ENCODE assay signal across 1 cellular context in the genomic region with DNA sequence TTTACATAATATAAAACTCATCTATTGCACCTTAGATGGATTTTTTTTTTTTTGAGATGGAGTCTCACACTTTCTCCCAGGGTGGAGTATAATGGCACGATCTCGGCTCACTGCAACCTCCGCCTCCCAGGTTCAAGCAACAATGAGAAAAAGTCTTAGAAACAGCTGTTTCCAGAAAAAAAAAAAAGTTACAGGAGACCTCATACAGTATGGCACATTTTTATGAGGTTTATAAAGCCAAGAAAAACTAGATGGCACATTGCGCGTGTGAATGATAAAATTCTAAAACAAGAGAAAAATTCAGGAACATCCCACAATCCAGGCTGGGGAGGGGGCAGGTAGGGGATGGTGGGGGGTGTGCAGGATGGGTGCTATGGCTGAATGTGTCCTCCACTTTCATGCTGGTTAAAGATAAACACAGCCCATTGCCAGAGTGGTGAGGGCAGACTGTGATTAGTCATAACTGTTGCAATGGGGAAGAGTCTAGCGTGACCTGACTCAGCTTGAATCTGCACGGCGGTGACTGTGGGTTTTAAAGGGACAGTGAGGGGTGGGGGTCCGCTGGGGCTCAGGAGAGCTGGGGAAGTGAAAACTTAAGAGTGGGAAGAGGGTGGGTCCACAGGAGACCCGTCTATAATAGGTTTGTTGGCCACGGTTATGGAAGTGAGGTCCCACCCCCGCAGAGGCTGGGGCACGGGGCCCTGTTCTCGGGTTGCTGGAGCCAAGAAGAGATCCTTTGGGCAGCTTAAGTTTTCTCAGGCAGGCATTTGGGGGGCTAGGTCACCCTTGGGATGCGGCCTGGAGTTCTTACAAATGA.
TF ChIP-seq lines count a peak whose summit lies in the region.

No MANE protein-coding gene starts in this region.

TF ChIP-seq in K562, 482 proteins besides CTCF, POLR2A, EP300 and RAD21 (continued from another document and continues in another):
- TF ChIP-seq FOXO4 (CRISPR knock-in tag; IDR thresholded peaks at IDR 0.05) (no peak), CBX1 (IDR thresholded peaks at IDR 0.05; ENCODE audit: low read depth) (no peak), CREB3 (tag; conservative IDR thresholded peaks at IDR 0.05; ENCODE audit: low read depth) (no peak), CBX3 (IDR thresholded peaks at IDR 0.05; ENCODE audit: borderline replicate concordance in 1 of 2, low read length in 2 of 2) (no peak), MAFF (IDR thresholded peaks at IDR 0.05; ENCODE audit: low read length) (peak; percentile 81), MAFK (IDR thresholded peaks at IDR 0.05; ENCODE audit: low read length) (peak; percentile 84), ZNF407 (IDR thresholded peaks at IDR 0.05; ENCODE audit: low read depth) (no peak), ILK (tag; IDR thresholded peaks at IDR 0.05; ENCODE audit: borderline replicate concordance, low read depth) (no peak), SREBF2 (CRISPR knock-in tag; IDR thresholded peaks at IDR 0.05) (no peak), PREB (CRISPR knock-in tag; IDR thresholded peaks at IDR 0.05) (no peak), POLR2AphosphoS5 (IDR thresholded peaks at IDR 0.05; ENCODE audit: control insufficient read depth, insufficient read depth, low read depth, low read length) (no peak), ZNF384 (IDR thresholded peaks at IDR 0.05; ENCODE audit: low read depth, low read length) (peak; percentile 18; the same call in 1 of the 2 replicates), DPF2 (IDR thresholded peaks at IDR 0.05) (peak; percentile 90), SMAD1 (IDR thresholded peaks at IDR 0.05; ENCODE audit: low read depth, low read length, partially characterized antibody) (no peak), ZNF512 (tag; IDR thresholded peaks at IDR 0.05) (no peak), GATAD2B (IDR thresholded peaks at IDR 0.05; ENCODE audit: borderline replicate concordance) (no peak), LEF1 (IDR thresholded peaks at IDR 0.05) (no peak), PTTG1 (tag; IDR thresholded peaks at IDR 0.05; ENCODE audit: low read depth) (no peak), RFX5 (IDR thresholded peaks at IDR 0.05; ENCODE audit: low read depth, low read length) (no peak), ZNF655 (CRISPR knock-in tag; IDR thresholded peaks at IDR 0.05) (no peak), ZFPM2 (CRISPR knock-in tag; IDR thresholded peaks at IDR 0.05) (no peak), ZNF398 (CRISPR knock-in tag; IDR thresholded peaks at IDR 0.05) (no peak), JUNB (CRISPR knock-in tag; conservative IDR thresholded peaks at IDR 0.05) (no peak), PML (IDR thresholded peaks at IDR 0.05; ENCODE audit: low read length) (no peak), WHSC1 (IDR thresholded peaks at IDR 0.05; ENCODE audit: low read length) (no peak), ATF7 (IDR thresholded peaks at IDR 0.05) (peak; percentile 26; the same call in 1 of the 2 replicates), ASH1L (IDR thresholded peaks at IDR 0.05; ENCODE audit: borderline replicate concordance, low read depth, partially characterized antibody) (no peak)
- TF ChIP-seq, protein P1, sequence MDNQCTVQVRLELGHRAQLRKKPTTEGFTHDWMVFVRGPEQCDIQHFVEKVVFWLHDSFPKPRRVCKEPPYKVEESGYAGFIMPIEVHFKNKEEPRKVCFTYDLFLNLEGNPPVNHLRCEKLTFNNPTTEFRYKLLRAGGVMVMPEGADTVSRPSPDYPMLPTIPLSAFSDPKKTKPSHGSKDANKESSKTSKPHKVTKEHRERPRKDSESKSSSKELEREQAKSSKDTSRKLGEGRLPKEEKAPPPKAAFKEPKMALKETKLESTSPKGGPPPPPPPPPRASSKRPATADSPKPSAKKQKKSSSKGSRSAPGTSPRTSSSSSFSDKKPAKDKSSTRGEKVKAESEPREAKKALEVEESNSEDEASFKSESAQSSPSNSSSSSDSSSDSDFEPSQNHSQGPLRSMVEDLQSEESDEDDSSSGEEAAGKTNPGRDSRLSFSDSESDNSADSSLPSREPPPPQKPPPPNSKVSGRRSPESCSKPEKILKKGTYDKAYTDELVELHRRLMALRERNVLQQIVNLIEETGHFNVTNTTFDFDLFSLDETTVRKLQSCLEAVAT (IDR thresholded peaks at IDR 0.05): no peak
- TF ChIP-seq, protein P2, sequence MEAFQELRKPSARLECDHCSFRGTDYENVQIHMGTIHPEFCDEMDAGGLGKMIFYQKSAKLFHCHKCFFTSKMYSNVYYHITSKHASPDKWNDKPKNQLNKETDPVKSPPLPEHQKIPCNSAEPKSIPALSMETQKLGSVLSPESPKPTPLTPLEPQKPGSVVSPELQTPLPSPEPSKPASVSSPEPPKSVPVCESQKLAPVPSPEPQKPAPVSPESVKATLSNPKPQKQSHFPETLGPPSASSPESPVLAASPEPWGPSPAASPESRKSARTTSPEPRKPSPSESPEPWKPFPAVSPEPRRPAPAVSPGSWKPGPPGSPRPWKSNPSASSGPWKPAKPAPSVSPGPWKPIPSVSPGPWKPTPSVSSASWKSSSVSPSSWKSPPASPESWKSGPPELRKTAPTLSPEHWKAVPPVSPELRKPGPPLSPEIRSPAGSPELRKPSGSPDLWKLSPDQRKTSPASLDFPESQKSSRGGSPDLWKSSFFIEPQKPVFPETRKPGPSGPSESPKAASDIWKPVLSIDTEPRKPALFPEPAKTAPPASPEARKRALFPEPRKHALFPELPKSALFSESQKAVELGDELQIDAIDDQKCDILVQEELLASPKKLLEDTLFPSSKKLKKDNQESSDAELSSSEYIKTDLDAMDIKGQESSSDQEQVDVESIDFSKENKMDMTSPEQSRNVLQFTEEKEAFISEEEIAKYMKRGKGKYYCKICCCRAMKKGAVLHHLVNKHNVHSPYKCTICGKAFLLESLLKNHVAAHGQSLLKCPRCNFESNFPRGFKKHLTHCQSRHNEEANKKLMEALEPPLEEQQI (IDR thresholded peaks at IDR 0.05): no peak
